In genomic region chr16:26594666-26595065, GRCh38 we compare ENCODE assay signal across 17 cellular contexts.
DNase-seq lines count a peak whose midpoint lies in the region; ATAC-seq and TF ChIP-seq lines count a peak whose summit lies in the region.
"Had no signal": no experiment of that assay in that cellular context is flagged by ENCODE, and none has a peak within 500 bp of the region (broad histone marks: within the 10 kb centered on the region; RNA-seq: fewer than 3 reads in every experiment).

No MANE protein-coding gene starts in this region.

- H3K4me2 ChIP-seq in GM23248 (ENCODE audit: unreplicated experiment) (no peak overlapping the region), trophoblast cell (ENCODE audit: low read length) (no peak overlapping the region)

- peaks cover 14% of the 10 kb centered on the region for H3K36me3 Mint-ChIP-seq in activated CD4-positive, alpha-beta memory T cell treated with anti-CD3 and anti-CD28 coated beads, Interleukin-2, amount 10 ng/mL, durations not matched to agents 7 days and 5 days (ENCODE audit: low read depth)
- H3K36me3 Mint-ChIP-seq in activated CD4-positive, alpha-beta memory T cell treated with anti-CD3 and anti-CD28 coated beads for 36 hours, result peaks cover 2% of the 10 kb centered on the region
- no peaks in the 10 kb centered on the region for H3K36me3 Mint-ChIP-seq in activated T-helper 17 cell treated with anti-CD3 and anti-CD28 coated beads, Interleukin-2, amount 50 U/mL, for 72 hours (ENCODE audit: low read depth)

- intact Hi-C loops in activated CD4-positive, alpha-beta memory T cell treated with anti-CD3 and anti-CD28 coated beads for 36 hours (cut with micrococcal nuclease), result loop anchor here (5.0 kb wide), 1 partner anchor 73 kb away; no protein-coding TSS in a partner anchor
- intact Hi-C loops in stomach (cut with DNase I; ENCODE audit: low total_unique reads), result no loop called here

- no peak overlapping the region for H4K12ac ChIP-seq in trophoblast cell (ENCODE audit: low read depth, low read length)

- no peak overlapping the region for H3K23ac ChIP-seq in trophoblast cell (ENCODE audit: low read length)

- H2BK12ac ChIP-seq in trophoblast cell (ENCODE audit: low read length), result no peak overlapping the region

- no peak for TF ChIP-seq EP300 in stomach (IDR thresholded peaks at IDR 0.05)

- H2AFZ ChIP-seq in GM23248 (no peak overlapping the region), trophoblast cell (ENCODE audit: insufficient read depth, low read length, poor library complexity) (no peak overlapping the region)

- TF ChIP-seq CTCF in stomach (IDR thresholded peaks at IDR 0.05), result no peak

- CTCF ChIA-PET in activated CD4-positive, alpha-beta memory T cell treated with anti-CD3 and anti-CD28 coated beads, Interleukin-2, amount 10 ng/mL, durations not matched to agents 7 days and 5 days (lab: Charles Lee), result no interaction called here
- CTCF ChIA-PET in activated CD4-positive, alpha-beta memory T cell treated with anti-CD3 and anti-CD28 coated beads for 36 hours (lab: Charles Lee), result no interaction called here

- H3K18ac ChIP-seq in trophoblast cell (ENCODE audit: low read length), result no peak overlapping the region

- H3K4me1 ChIP-seq in GM23248 (ENCODE audit: insufficient read depth), result no peaks in the 10 kb centered on the region
- H3K4me1 ChIP-seq in trophoblast cell (ENCODE audit: control insufficient read depth in 1 of 2, insufficient read depth in 2 of 2, low read length in 2 of 2), result peaks cover 0 to 3% of the 10 kb centered on the region in 2 experiments
- no peaks in the 10 kb centered on the region for H3K4me1 ChIP-seq in stomach

- H3F3A ChIP-seq in GM23248 (ENCODE audit: insufficient read depth), result no peaks in the 10 kb centered on the region

- no peaks in the 10 kb centered on the region for H3K79me2 ChIP-seq in GM23248 (ENCODE audit: insufficient read depth)
- H3K79me2 ChIP-seq in trophoblast cell (ENCODE audit: control insufficient read depth, insufficient read depth, low read length, poor library complexity), result no peaks in the 10 kb centered on the region

- no peaks in the 10 kb centered on the region for H3K9me2 ChIP-seq in GM23248 (ENCODE audit: insufficient read depth)

- H3K27me3 ChIP-seq in GM23248 (replicated peaks; ENCODE audit: insufficient read depth) (no peaks in the 10 kb centered on the region; the same call in 1 of the 2 replicates), trophoblast cell (ENCODE audit: insufficient read depth, low read length) (no peaks in the 10 kb centered on the region), stomach (peaks cover 0 to 3% (median 0%) of the 10 kb centered on the region in 3 donors)

- TF ChIP-seq POLR2A in stomach (IDR thresholded peaks at IDR 0.05), result no peak

- no peak overlapping the region for H2BK120ac ChIP-seq in trophoblast cell (ENCODE audit: insufficient read depth, low read length, poor library complexity)

- H3K4me3 Mint-ChIP-seq in activated CD4-positive, alpha-beta memory T cell treated with anti-CD3 and anti-CD28 coated beads, Interleukin-2, amount 10 ng/mL, durations not matched to agents 7 days and 5 days, result no peak overlapping the region
- no peak overlapping the region for H3K4me3 Mint-ChIP-seq in activated CD4-positive, alpha-beta memory T cell treated with anti-CD3 and anti-CD28 coated beads for 36 hours
- peak overlapping the region; percentile 33 for H3K4me3 Mint-ChIP-seq in activated T-helper 17 cell treated with anti-CD3 and anti-CD28 coated beads, Interleukin-2, amount 50 U/mL, for 72 hours

- in situ Hi-C loops in GM23248 (cut with MboI), result no loop called here

- POLR2A ChIA-PET in activated CD4-positive, alpha-beta memory T cell treated with anti-CD3 and anti-CD28 coated beads, Interleukin-2, amount 10 ng/mL, durations not matched to agents 7 days and 5 days (lab: Charles Lee), result no interaction called here
- POLR2A ChIA-PET in activated CD4-positive, alpha-beta memory T cell treated with anti-CD3 and anti-CD28 coated beads for 36 hours (lab: Charles Lee), result no interaction called here

- no peak for DNase-seq in activated CD4-positive, alpha-beta memory T cell treated with anti-CD3 and anti-CD28 coated beads, Interleukin-2, amount 10 ng/mL, durations not matched to agents 7 days and 5 days
- DNase-seq in activated CD4-positive, alpha-beta memory T cell treated with anti-CD3 and anti-CD28 coated beads for 36 hours, result no peak
- DNase-seq in GM23248 (peak; percentile 28), trophoblast cell (peak; percentile 4 to 13), NCI-H2029 (lab: John Stamatoyannopoulos, UW) (no peak), NCI-H2081 (lab: John Stamatoyannopoulos, UW) (no peak), stomach (no peak)
- DNase-seq: C1 segment of cervical spinal cord, COR-L47, H7, Karpas-422, MM.1S, NCI-H1092 treated with DMSO at 0.1 percent for 48 hours, NCI-H1694 treated with DMSO at 0.1 percent for 48 hours, NCI-H526 treated with DMSO at 0.1 percent for 48 hours, Right ventricle myocardium superior had no signal

- H3K36me3 ChIP-seq in GM23248 (ENCODE audit: low read depth) (no peaks in the 10 kb centered on the region), trophoblast cell (ENCODE audit: control insufficient read depth in 1 of 2, insufficient read depth in 2 of 2, low read length in 2 of 2) (no peaks in the 10 kb centered on the region), stomach (no peaks in the 10 kb centered on the region)

- H3K4me1 Mint-ChIP-seq in activated CD4-positive, alpha-beta memory T cell treated with anti-CD3 and anti-CD28 coated beads, Interleukin-2, amount 10 ng/mL, durations not matched to agents 7 days and 5 days, result peaks cover 50% of the 10 kb centered on the region
- peaks cover 33% of the 10 kb centered on the region for H3K4me1 Mint-ChIP-seq in activated CD4-positive, alpha-beta memory T cell treated with anti-CD3 and anti-CD28 coated beads for 36 hours (ENCODE audit: low read depth)
- peaks cover 12% of the 10 kb centered on the region for H3K4me1 Mint-ChIP-seq in activated T-helper 17 cell treated with anti-CD3 and anti-CD28 coated beads, Interleukin-2, amount 50 U/mL, for 72 hours

- no peak overlapping the region for H4K91ac ChIP-seq in trophoblast cell (ENCODE audit: low read depth, low read length)

- H2BK5ac ChIP-seq in trophoblast cell (ENCODE audit: low read depth, low read length, poor library complexity), result no peak overlapping the region

- no peak overlapping the region for H4K8ac ChIP-seq in trophoblast cell (ENCODE audit: low read depth, low read length)

- no peaks in the 10 kb centered on the region for H4K20me1 ChIP-seq in GM23248 (ENCODE audit: insufficient read depth)

- H3K9ac ChIP-seq in GM23248 (no peak overlapping the region), trophoblast cell (ENCODE audit: low read length) (no peak overlapping the region)

- H3K9me3 Mint-ChIP-seq in activated CD4-positive, alpha-beta memory T cell treated with anti-CD3 and anti-CD28 coated beads, Interleukin-2, amount 10 ng/mL, durations not matched to agents 7 days and 5 days, result peaks cover 10% of the 10 kb centered on the region
- H3K9me3 Mint-ChIP-seq in activated CD4-positive, alpha-beta memory T cell treated with anti-CD3 and anti-CD28 coated beads for 36 hours, result peaks cover 2% of the 10 kb centered on the region
- H3K9me3 Mint-ChIP-seq in activated T-helper 17 cell treated with anti-CD3 and anti-CD28 coated beads, Interleukin-2, amount 50 U/mL, for 72 hours, result peaks cover 4% of the 10 kb centered on the region

- no peaks in the 10 kb centered on the region for H3K79me1 ChIP-seq in trophoblast cell (ENCODE audit: low read length)

- peak overlapping the region; percentile 2 for H3K27ac Mint-ChIP-seq in activated CD4-positive, alpha-beta memory T cell treated with anti-CD3 and anti-CD28 coated beads, Interleukin-2, amount 10 ng/mL, durations not matched to agents 7 days and 5 days
- H3K27ac Mint-ChIP-seq in activated CD4-positive, alpha-beta memory T cell treated with anti-CD3 and anti-CD28 coated beads for 36 hours, result no peak overlapping the region
- H3K27ac Mint-ChIP-seq in activated T-helper 17 cell treated with anti-CD3 and anti-CD28 coated beads, Interleukin-2, amount 50 U/mL, for 72 hours, result no peak overlapping the region

- H3K27ac ChIP-seq in GM23248, result no peak overlapping the region
- H3K27ac ChIP-seq in trophoblast cell (ENCODE audit: low read depth, low read length), result no peak overlapping the region
- H3K27ac ChIP-seq in stomach, result no peak overlapping the region

- H3K27me3 Mint-ChIP-seq in activated CD4-positive, alpha-beta memory T cell treated with anti-CD3 and anti-CD28 coated beads, Interleukin-2, amount 10 ng/mL, durations not matched to agents 7 days and 5 days, result peaks cover 10% of the 10 kb centered on the region
- peaks cover 16% of the 10 kb centered on the region for H3K27me3 Mint-ChIP-seq in activated CD4-positive, alpha-beta memory T cell treated with anti-CD3 and anti-CD28 coated beads for 36 hours
- H3K27me3 Mint-ChIP-seq in activated T-helper 17 cell treated with anti-CD3 and anti-CD28 coated beads, Interleukin-2, amount 50 U/mL, for 72 hours, result no peaks in the 10 kb centered on the region

- WGBS in GM23248 (ENCODE audit: low coverage in 1 of 2, low lambda C conversion rate in 2 of 2, missing lambda C conversion rate in 2 of 2), 2 experiments, result 26 to 33% methylated on average over 5 of the region's 5 CpGs
- no CpG with 5 or more reads among the region's 5 CpGs for WGBS in trophoblast cell (ENCODE audit: extremely low coverage, insufficient coverage, insufficient read length)
- 80 to 90% (median 87%) methylated on average over 5 of the region's 5 CpGs for WGBS in stomach, 5 donors

- H3K4me3 ChIP-seq in GM23248, result no peak overlapping the region
- no peak overlapping the region for H3K4me3 ChIP-seq in trophoblast cell (ENCODE audit: low read depth, low read length)
- H3K4me3 ChIP-seq in stomach, result no peak overlapping the region

- H3K4ac ChIP-seq in trophoblast cell (ENCODE audit: low read depth, low read length), result no peak overlapping the region

- H3K14ac ChIP-seq in trophoblast cell (ENCODE audit: low read length), result no peak overlapping the region

- H2AK5ac ChIP-seq in trophoblast cell (ENCODE audit: low read length), result no peak overlapping the region

- no peak for ATAC-seq in activated T-helper 17 cell treated with anti-CD3 and anti-CD28 coated beads, Interleukin-2, amount 50 U/mL, for 72 hours (replicated peaks)

- H3K9me3 ChIP-seq in GM23248 (ENCODE audit: low read depth) (no peaks in the 10 kb centered on the region), trophoblast cell (ENCODE audit: insufficient read depth, low read depth, low read length) (peaks cover 2% of the 10 kb centered on the region), stomach (no peaks in the 10 kb centered on the region)

Comparison
In these comparisons a context has a peak if more than half of its experiments do, and no peak if none do; other contexts are left out.
1. DNase-seq: peak in GM23248 (single experiment) and trophoblast cell (2 of 2); none in activated CD4-positive, alpha-beta memory T cell treated with anti-CD3 and anti-CD28 coated beads, Interleukin-2, amount 10 ng/mL, durations not matched to agents 7 days and 5 days (single experiment), activated CD4-positive, alpha-beta memory T cell treated with anti-CD3 and anti-CD28 coated beads for 36 hours (single experiment), NCI-H2029 (single experiment), NCI-H2081 (0 of 2) and stomach (single experiment).